9 cellular contexts compared by ENCODE assay signal in the genomic region with DNA sequence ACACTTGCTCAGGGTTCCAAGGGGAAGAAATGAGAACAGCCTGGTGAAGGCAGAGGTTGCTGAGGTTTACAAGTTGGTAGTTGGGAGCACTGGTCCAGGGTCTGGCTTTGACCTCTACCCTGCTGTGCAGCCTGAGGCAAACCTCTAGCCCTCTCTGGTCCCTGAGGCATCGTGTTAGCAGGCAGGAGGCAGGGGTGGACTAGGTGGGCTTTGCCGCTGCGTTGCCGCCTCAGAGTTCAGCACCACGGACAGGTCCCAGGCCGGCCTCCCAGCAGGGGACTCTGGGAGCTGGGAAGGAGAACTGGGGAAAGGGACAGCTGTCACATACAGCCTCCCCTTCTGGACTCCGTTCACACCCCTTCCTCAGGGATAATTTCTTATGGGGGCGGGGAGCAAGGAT. TPM values are rescaled to one million over a fixed set of nuclear protein-coding genes. Genes with fewer than 3 reads are reported as not detected.
DNase-seq lines count a peak whose midpoint lies in the region; ATAC-seq, FAIRE-seq and TF ChIP-seq lines count a peak whose summit lies in the region.
"Had no signal": no experiment of that assay in that cellular context is flagged by ENCODE, and none has a peak within 500 bp of the region (broad histone marks: within the 10 kb centered on the region; RNA-seq: fewer than 3 reads in every experiment).

No MANE protein-coding gene starts in this region.

- no peaks in the 10 kb centered on the region for H3K4me1 Mint-ChIP-seq in activated CD8-positive, alpha-beta T cell treated with anti-CD3 and anti-CD28 coated beads for 36 hours (ENCODE audit: low read depth)

- H3K27ac Mint-ChIP-seq in activated CD8-positive, alpha-beta T cell treated with anti-CD3 and anti-CD28 coated beads for 36 hours = no peak overlapping the region

- CTCF ChIA-PET in AG04450 (lab: Charles Lee) = interaction anchor here (1.5 kb wide), 1 partner anchor 10 kb away, joined by 3 read pairs; no protein-coding TSS in a partner anchor
- CTCF ChIA-PET in activated CD8-positive, alpha-beta T cell treated with anti-CD3 and anti-CD28 coated beads for 36 hours (lab: Charles Lee) = interaction anchor here (0.9 to 1.0 kb wide), 2 partner anchors 10 to 23 kb away, joined by 4 read pairs; a partner anchor contains a TSS
- CTCF ChIA-PET in GM10248 (lab: Yijun Ruan, JAX) = interaction anchor here (2.9 kb wide), 1 partner anchor 10 kb away, joined by 12 read pairs; no protein-coding TSS in a partner anchor

- peaks cover 27% of the 10 kb centered on the region for H3K27me3 ChIP-seq in AG04450 (ENCODE audit: control insufficient read depth, insufficient read depth, low read length)

- H3K27ac ChIP-seq in AG04450 (ENCODE audit: low read depth, low read length) = no peak overlapping the region

- FAIRE-seq in HTR-8/SVneo (lab: Jason Lieb, UNC) (no peak), GM19239 (lab: Jason Lieb, UNC) (no peak)
- FAIRE-seq: small intestine had no signal

- intact Hi-C loops in activated CD8-positive, alpha-beta T cell treated with anti-CD3 and anti-CD28 coated beads for 36 hours (cut with micrococcal nuclease) = no loop called here
- intact Hi-C loops in sciatic nerve (cut with DNase I) = no loop called here

- POLR2A ChIA-PET in AG04450 (lab: Yijun Ruan, JAX) (interaction anchor here (0.9 kb wide), 1 partner anchor 12 kb away, joined by 3 read pairs; a partner anchor contains a TSS), GM10248 (lab: Yijun Ruan, JAX) (no interaction called here)
- POLR2A ChIA-PET in activated CD8-positive, alpha-beta T cell treated with anti-CD3 and anti-CD28 coated beads for 36 hours (lab: Charles Lee) = no interaction called here

- no peaks in the 10 kb centered on the region for H3K9me3 ChIP-seq in AG04450 (ENCODE audit: control insufficient read depth, insufficient read depth, low read length)

- peaks cover 42% of the 10 kb centered on the region for H3K27me3 Mint-ChIP-seq in activated CD8-positive, alpha-beta T cell treated with anti-CD3 and anti-CD28 coated beads for 36 hours

- H3K9me3 Mint-ChIP-seq in activated CD8-positive, alpha-beta T cell treated with anti-CD3 and anti-CD28 coated beads for 36 hours = no peaks in the 10 kb centered on the region

- no peak overlapping the region for H3K4me3 Mint-ChIP-seq in activated CD8-positive, alpha-beta T cell treated with anti-CD3 and anti-CD28 coated beads for 36 hours

- ATAC-seq in activated CD8-positive, alpha-beta T cell treated with anti-CD3 and anti-CD28 coated beads for 36 hours = no peak
- no peak for ATAC-seq in HG02884 (IDR thresholded peaks at IDR 0.05; ENCODE audit: unreplicated experiment)
- ATAC-seq in sciatic nerve = no peak

- TF ChIP-seq CTCF in AG04450 (IDR thresholded peaks at IDR 0.05; ENCODE audit: low read depth, low read length) = no peak
- TF ChIP-seq CTCF in activated CD8-positive, alpha-beta T cell treated with anti-CD3 and anti-CD28 coated beads for 36 hours (IDR thresholded peaks at IDR 0.05) = no peak
- no peak for TF ChIP-seq CTCF in GM10248 (IDR thresholded peaks at IDR 0.05; ENCODE audit: control extremely low read depth, extremely low read depth, low read depth, missing control alignments)

- no peak overlapping the region for H3K4me3 ChIP-seq in AG04450 (ENCODE audit: low read depth, low read length)

- no peaks in the 10 kb centered on the region for H3K36me3 Mint-ChIP-seq in activated CD8-positive, alpha-beta T cell treated with anti-CD3 and anti-CD28 coated beads for 36 hours (ENCODE audit: low read depth)

- DNase-seq in AG04450 (ENCODE audit: low read depth, low spot score) (peak; percentile 21), HTR-8/SVneo (ENCODE audit: insufficient read length, low spot score) (peak; percentile 66), iPS-NIHi11 (ENCODE audit: low spot score) (peak; percentile 89), GM10248 (ENCODE audit: extremely low spot score) (no peak), sciatic nerve (ENCODE audit: low spot score) (no peak), GM19239 (ENCODE audit: insufficient read length, low spot score) (no peak)
- DNase-seq in activated CD8-positive, alpha-beta T cell treated with anti-CD3 and anti-CD28 coated beads for 36 hours = peak; percentile 30
- DNase-seq: small intestine had no signal

RNA-seq across cellular contexts. Expression of a gene that starts 3.1 kb away (rescaled TPM):
- polyA plus RNA-seq in AG04450 (2011; rRNA removed) = not detected in 2 replicates
- 0.05 TPM in 1 of 2 replicates, not detected in the other for polyA minus RNA-seq in AG04450 (2011; rRNA and poly(A)+ RNA removed)
- total RNA-seq in activated CD8-positive, alpha-beta T cell treated with anti-CD3 and anti-CD28 coated beads for 36 hours = not detected
- not detected for total RNA-seq in sciatic nerve

RNA-seq across cellular contexts. Expression of a gene that starts 11.7 kb away (rescaled TPM):
- 3.8 and 4.1 TPM in 2 replicates for polyA plus RNA-seq in AG04450 (2011; rRNA removed)
- polyA minus RNA-seq in AG04450 (2011; rRNA and poly(A)+ RNA removed) = 7.1 TPM in 2 replicates
- total RNA-seq in activated CD8-positive, alpha-beta T cell treated with anti-CD3 and anti-CD28 coated beads for 36 hours = 10 to 100 TPM; 37.8 to 40.0 TPM
- total RNA-seq in sciatic nerve = 9.2 TPM

RNA-seq across cellular contexts. Expression of a gene that starts 22.8 kb away (rescaled TPM):
- 53.3 and 79.9 TPM in 2 replicates for polyA plus RNA-seq in AG04450 (2011; rRNA removed)
- 64.5 and 101 TPM in 2 replicates for polyA minus RNA-seq in AG04450 (2011; rRNA and poly(A)+ RNA removed)
- 10 to 100 TPM; 61.4 to 68.5 TPM for total RNA-seq in activated CD8-positive, alpha-beta T cell treated with anti-CD3 and anti-CD28 coated beads for 36 hours
- 58.2 TPM for total RNA-seq in sciatic nerve

RNA-seq across cellular contexts. Expression of a gene that starts 22.9 kb away (rescaled TPM):
- polyA plus RNA-seq in AG04450 (2011; rRNA removed) = 16.6 and 18.5 TPM in 2 replicates
- polyA minus RNA-seq in AG04450 (2011; rRNA and poly(A)+ RNA removed) = 11.6 and 14.5 TPM in 2 replicates
- total RNA-seq in activated CD8-positive, alpha-beta T cell treated with anti-CD3 and anti-CD28 coated beads for 36 hours = 10 to 100 TPM; 20.8 to 22.2 TPM
- total RNA-seq in sciatic nerve = 28.6 TPM

RNA-seq across cellular contexts. Expression of a gene that starts 44.8 kb away (rescaled TPM):
- 0.38 and 0.74 TPM in 2 replicates for polyA plus RNA-seq in AG04450 (2011; rRNA removed)
- 0.56 TPM in 1 of 2 replicates, not detected in the other for polyA minus RNA-seq in AG04450 (2011; rRNA and poly(A)+ RNA removed)
- total RNA-seq in activated CD8-positive, alpha-beta T cell treated with anti-CD3 and anti-CD28 coated beads for 36 hours = 1 to 10 TPM; 1.4 to 2.6 TPM
- total RNA-seq in sciatic nerve = 4.7 TPM

Comparison
In these comparisons a context has a peak if more than half of its experiments do, and no peak if none do; other contexts are left out.
1. DNase-seq: peak in AG04450 (single experiment), HTR-8/SVneo (single experiment), activated CD8-positive, alpha-beta T cell treated with anti-CD3 and anti-CD28 coated beads for 36 hours (single experiment) and iPS-NIHi11 (single experiment); none in GM10248 (single experiment), sciatic nerve (single experiment) and GM19239 (single experiment).